1 cellular context compared by ENCODE assay signal in genomic region chr11:107591446-107592236, GRCh38.
TF ChIP-seq lines count a peak whose summit lies in the region.

No MANE protein-coding gene starts in this region.

TF ChIP-seq in H1, 55 proteins besides CTCF, POLR2A, EP300 and RAD21 (continued from another document):
- TF ChIP-seq TCF12 (IDR thresholded peaks at IDR 0.05; ENCODE audit: low read depth, low read length) (no peak), TBP (IDR thresholded peaks at IDR 0.05; ENCODE audit: low read depth, low read length) (peak; percentile 13; the same call in 1 of the 2 replicates)
